8 cellular contexts compared by ENCODE assay signal in the genomic region with DNA sequence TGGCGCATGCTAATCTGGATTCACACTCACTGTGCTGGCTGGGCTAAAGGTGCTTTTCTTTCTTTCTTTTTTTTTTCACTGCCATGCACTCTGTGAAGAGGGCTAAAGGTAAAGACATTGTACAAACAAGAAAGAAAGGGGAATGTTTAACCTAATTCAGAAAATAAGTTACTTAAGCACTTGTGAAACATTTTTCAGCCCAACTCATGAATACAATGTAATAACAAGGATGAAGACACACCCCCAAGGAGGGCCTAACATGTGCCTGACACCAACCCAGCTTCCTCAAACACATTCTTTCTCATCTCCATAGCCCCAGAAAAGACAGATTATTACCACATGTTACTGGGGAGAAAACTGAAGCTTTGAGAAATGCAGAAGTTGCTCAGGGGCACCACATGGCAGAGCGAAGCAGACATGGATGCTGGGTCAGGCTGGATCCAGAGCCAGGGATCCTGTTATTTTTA. TPM values are rescaled to one million over a fixed set of nuclear protein-coding genes. Genes with fewer than 3 reads are reported as not detected.
A peak's percentile ranks its signal among the peaks of the same experiment; 100 is the strongest.
DNase-seq lines count a peak whose midpoint lies in the region; FAIRE-seq and TF ChIP-seq lines count a peak whose summit lies in the region.

No MANE protein-coding gene starts in this region.

- CTCF ChIA-PET in CD8-positive, alpha-beta memory T cell (lab: Charles Lee) = interaction anchor here (1.5 to 2.2 kb wide), 3 partner anchors 10 to 20 kb away, joined by 5 to 8 read pairs (median 7); no protein-coding TSS in a partner anchor

- H3K4me3 Mint-ChIP-seq in CD8-positive, alpha-beta memory T cell = peak overlapping the region; percentile 23 to 89 (median 68)
- no peak overlapping the region for H3K4me3 Mint-ChIP-seq in progenitor cell of endocrine pancreas (ENCODE audit: low read depth)

- in situ Hi-C loops in GM13976 (cut with MboI; ENCODE audit: low sequenced_read_pairs, unreplicated experiment) = no loop called here

- WGBS in esophagus muscularis mucosa = 71% methylated on average over 2 of the region's 2 CpGs
- 74 to 88% (median 77%) methylated on average over 2 of the region's 2 CpGs for WGBS in small intestine, 3 donors

- H3K9me3 ChIP-seq in CD8-positive, alpha-beta memory T cell (ENCODE audit: low read length) = no peaks in the 10 kb centered on the region
- no peaks in the 10 kb centered on the region for H3K9me3 ChIP-seq in esophagus muscularis mucosa
- H3K9me3 ChIP-seq in small intestine (ENCODE audit: control insufficient read depth, low read depth) = no peaks in the 10 kb centered on the region

- TF ChIP-seq CTCF in esophagus muscularis mucosa (IDR thresholded peaks at IDR 0.05) = no peak
- no peak for TF ChIP-seq CTCF in progenitor cell of endocrine pancreas (IDR thresholded peaks at IDR 0.05; ENCODE audit: unreplicated experiment)
- TF ChIP-seq CTCF in GM13976 (IDR thresholded peaks at IDR 0.05; ENCODE audit: borderline replicate concordance, control extremely low read depth, extremely low read depth, insufficient read depth, missing control alignments) = no peak

- no peak overlapping the region for H3K27ac ChIP-seq in CD8-positive, alpha-beta memory T cell (ENCODE audit: low read depth, low read length)
- peak overlapping the region in 3 of 4 donors; percentile 1 to 70 (median 53) for H3K27ac ChIP-seq in esophagus muscularis mucosa (replicated peaks in 1 of 4)
- H3K27ac ChIP-seq in small intestine (ENCODE audit: low read depth in 1 of 2, low read length in 1 of 2) = no peak overlapping the region

- TF ChIP-seq POLR2A in esophagus muscularis mucosa (IDR thresholded peaks at IDR 0.05; ENCODE audit: low read depth) = no peak

- H3K4me3 ChIP-seq in CD8-positive, alpha-beta memory T cell (ENCODE audit: low read length) = no peak overlapping the region
- H3K4me3 ChIP-seq in esophagus muscularis mucosa (no peak overlapping the region), small intestine (ENCODE audit: low read depth in 1 of 2, low read length in 2 of 2) (no peak overlapping the region)

- H3K27me3 Mint-ChIP-seq in CD8-positive, alpha-beta memory T cell = no peaks in the 10 kb centered on the region
- no peaks in the 10 kb centered on the region for H3K27me3 Mint-ChIP-seq in progenitor cell of endocrine pancreas

- H3K36me3 Mint-ChIP-seq in CD8-positive, alpha-beta memory T cell = peaks cover 0 to 14% (median 0%) of the 10 kb centered on the region in 3 donors
- H3K36me3 Mint-ChIP-seq in progenitor cell of endocrine pancreas (ENCODE audit: insufficient read depth) = peaks cover 2% of the 10 kb centered on the region

- H3K9me3 Mint-ChIP-seq in CD8-positive, alpha-beta memory T cell = no peaks in the 10 kb centered on the region
- H3K9me3 Mint-ChIP-seq in progenitor cell of endocrine pancreas (ENCODE audit: low read depth) = no peaks in the 10 kb centered on the region

- POLR2A ChIA-PET in CD8-positive, alpha-beta memory T cell (lab: Charles Lee) = no interaction called here

- DNase-seq in CD8-positive, alpha-beta memory T cell = no peak
- DNase-seq in NOMO-1 treated with DMSO at 0.1 percent for 48 hours (lab: John Stamatoyannopoulos, UW; ENCODE audit: unreplicated experiment) (peak; percentile 97), esophagus muscularis mucosa (ENCODE audit: extremely low spot score) (no peak), progenitor cell of endocrine pancreas (ENCODE audit: low spot score, unreplicated experiment) (no peak), 8988T (no peak), GM13976 (ENCODE audit: low spot score) (no peak), small intestine (no peak)
- DNase-seq in activated effector memory CD4-positive, alpha-beta T cell treated with anti-CD3 and anti-CD28 coated beads, Interleukin-2, amount 50 U/mL, for 16 hours = no peak

- peaks cover 51% of the 10 kb centered on the region for H3K4me1 ChIP-seq in CD8-positive, alpha-beta memory T cell (ENCODE audit: insufficient read depth, low read length)
- H3K4me1 ChIP-seq in esophagus muscularis mucosa = peaks cover 40 to 56% (median 51%) of the 10 kb centered on the region in 4 donors
- peaks cover 0 to 2% of the 10 kb centered on the region in 2 donors for H3K4me1 ChIP-seq in small intestine (ENCODE audit: control insufficient read depth in 2 of 2, insufficient read depth in 1 of 2, low read depth in 1 of 2, low read length in 1 of 2)

- H3K4me1 Mint-ChIP-seq in CD8-positive, alpha-beta memory T cell = peaks cover 69 to 92% (median 87%) of the 10 kb centered on the region in 3 donors
- peaks cover 19% of the 10 kb centered on the region for H3K4me1 Mint-ChIP-seq in progenitor cell of endocrine pancreas (ENCODE audit: low read depth)

- intact Hi-C loops in esophagus muscularis mucosa (cut with DNase I) = loop anchor here (5.0 to 10.0 kb wide), 2 partner anchors 44 to 117 kb away; partner anchors contain the start of genes ITIH1 and NEK4

- no peaks in the 10 kb centered on the region for H3K27me3 ChIP-seq in CD8-positive, alpha-beta memory T cell (ENCODE audit: insufficient read depth, low read length, poor library complexity, severe bottlenecking)
- H3K27me3 ChIP-seq in esophagus muscularis mucosa = no peaks in the 10 kb centered on the region
- no peaks in the 10 kb centered on the region for H3K27me3 ChIP-seq in small intestine (ENCODE audit: control insufficient read depth in 2 of 2, insufficient read depth in 2 of 2, low read length in 2 of 2)

- TF ChIP-seq EP300 in esophagus muscularis mucosa (IDR thresholded peaks at IDR 0.05) = no peak

- H3K36me3 ChIP-seq in CD8-positive, alpha-beta memory T cell (ENCODE audit: insufficient read depth, low read length) = no peaks in the 10 kb centered on the region
- H3K36me3 ChIP-seq in esophagus muscularis mucosa (peaks cover 0 to 4% (median 0%) of the 10 kb centered on the region in 4 donors), small intestine (ENCODE audit: control insufficient read depth in 2 of 2, insufficient read depth in 2 of 2, low read length in 2 of 2) (no peaks in the 10 kb centered on the region)

- FAIRE-seq in small intestine (lab: Jason Lieb, UNC) = no peak

- peak overlapping the region; percentile 57 to 97 (median 87) for H3K27ac Mint-ChIP-seq in CD8-positive, alpha-beta memory T cell
- H3K27ac Mint-ChIP-seq in progenitor cell of endocrine pancreas = peak overlapping the region; percentile 68

RNA-seq across cellular contexts. Expression of gene STIMATE, which starts 5.7 kb away (rescaled TPM):
- total RNA-seq in CD8-positive, alpha-beta memory T cell = 10 to 100 TPM; 35.0 to 39.1 TPM
- polyA plus RNA-seq in CD8-positive, alpha-beta memory T cell = 10.8 TPM
- total RNA-seq in esophagus muscularis mucosa (10 to 100 TPM; 10.4 to 23.6 (median 14.7) TPM), progenitor cell of endocrine pancreas (17.4 and 18.4 TPM in 2 replicates)
- polyA plus RNA-seq in small intestine = 1 to 10 TPM in 2 of 3 donors, not detected in 1; 2.7 to 6.8 TPM

RNA-seq across cellular contexts. Expression of gene MUSTN1, which starts 56.8 kb away (rescaled TPM):
- total RNA-seq in CD8-positive, alpha-beta memory T cell = 1 to 10 TPM in 1 of 2 experiments, under 1 TPM in 1; 0.79 to 1.5 TPM
- not detected for polyA plus RNA-seq in CD8-positive, alpha-beta memory T cell
- total RNA-seq in esophagus muscularis mucosa = 10 to 100 TPM in 3 of 4 donors, 1 to 10 TPM in 1; 6.6 to 17.7 (median 12.5) TPM
- not detected in 2 replicates for total RNA-seq in progenitor cell of endocrine pancreas
- polyA plus RNA-seq in small intestine = 10 to 100 TPM in 1 of 3 donors, 1 to 10 TPM in 2; 5.4 to 32.3 (median 9.4) TPM

Comparison
In these comparisons a context has a peak if more than half of its experiments do, and no peak if none do; other contexts are left out.
1. H3K27ac ChIP-seq: peak in esophagus muscularis mucosa (3 of 4); none in CD8-positive, alpha-beta memory T cell (single experiment) and small intestine (0 of 2).